ENCODE assay signal across 1 cellular context in the genomic region with DNA sequence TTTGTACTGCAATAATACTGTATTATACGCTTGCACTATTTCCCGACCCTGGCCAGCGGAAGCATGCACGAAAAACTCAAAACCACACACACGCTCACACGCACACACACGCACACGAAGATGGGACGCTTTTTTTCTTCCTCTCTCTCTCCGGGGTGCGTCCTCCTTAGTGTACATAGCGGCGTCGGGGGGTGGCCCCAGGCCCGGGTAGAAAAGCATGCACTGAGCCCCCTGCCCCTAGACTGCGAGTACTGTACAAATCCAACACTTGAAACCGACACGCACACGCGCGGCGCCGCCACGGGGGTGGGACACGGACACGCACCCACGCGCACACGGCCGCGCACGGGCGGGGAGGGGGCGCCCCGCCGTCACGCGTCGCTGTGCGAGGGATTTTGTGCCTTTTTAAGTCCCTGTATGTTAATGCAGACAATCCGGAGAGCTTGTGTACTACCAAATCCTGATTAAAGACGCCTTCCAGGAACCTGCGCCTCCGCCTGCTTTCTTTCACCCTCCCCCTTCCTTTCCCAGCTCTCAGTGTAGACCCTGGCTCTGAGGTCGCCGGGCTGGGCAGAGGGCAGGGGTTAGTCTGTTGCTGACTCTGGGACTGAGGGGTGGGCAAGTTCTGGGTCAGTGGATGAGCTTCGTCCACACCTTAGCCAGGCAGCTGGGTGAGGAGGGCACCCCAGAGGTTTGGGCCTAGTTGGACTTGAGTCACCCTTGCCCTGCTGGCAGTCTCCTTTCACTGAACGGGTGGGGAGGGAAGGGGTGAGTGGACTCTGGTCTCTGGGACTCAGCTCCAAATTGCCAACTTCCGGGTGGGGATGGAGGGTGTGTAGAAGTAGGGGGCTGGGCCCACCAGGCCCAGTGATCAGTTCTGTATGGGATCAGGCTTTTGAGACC.
TF ChIP-seq lines count a peak whose summit lies in the region.

No MANE protein-coding gene starts in this region.

TF ChIP-seq in K562, 482 proteins besides CTCF, POLR2A, EP300 and RAD21:
- peak; percentile 87; the same call in 1 of the 2 replicates for TF ChIP-seq SAFB (IDR thresholded peaks at IDR 0.05; ENCODE audit: borderline replicate concordance, low read depth, low read length)
- TF ChIP-seq, protein P1, sequence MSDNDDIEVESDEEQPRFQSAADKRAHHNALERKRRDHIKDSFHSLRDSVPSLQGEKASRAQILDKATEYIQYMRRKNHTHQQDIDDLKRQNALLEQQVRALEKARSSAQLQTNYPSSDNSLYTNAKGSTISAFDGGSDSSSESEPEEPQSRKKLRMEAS (CRISPR knock-in tag; IDR thresholded peaks at IDR 0.05): peak; percentile 39; the same call in 1 of the 2 replicates
- TF ChIP-seq, protein P2, sequence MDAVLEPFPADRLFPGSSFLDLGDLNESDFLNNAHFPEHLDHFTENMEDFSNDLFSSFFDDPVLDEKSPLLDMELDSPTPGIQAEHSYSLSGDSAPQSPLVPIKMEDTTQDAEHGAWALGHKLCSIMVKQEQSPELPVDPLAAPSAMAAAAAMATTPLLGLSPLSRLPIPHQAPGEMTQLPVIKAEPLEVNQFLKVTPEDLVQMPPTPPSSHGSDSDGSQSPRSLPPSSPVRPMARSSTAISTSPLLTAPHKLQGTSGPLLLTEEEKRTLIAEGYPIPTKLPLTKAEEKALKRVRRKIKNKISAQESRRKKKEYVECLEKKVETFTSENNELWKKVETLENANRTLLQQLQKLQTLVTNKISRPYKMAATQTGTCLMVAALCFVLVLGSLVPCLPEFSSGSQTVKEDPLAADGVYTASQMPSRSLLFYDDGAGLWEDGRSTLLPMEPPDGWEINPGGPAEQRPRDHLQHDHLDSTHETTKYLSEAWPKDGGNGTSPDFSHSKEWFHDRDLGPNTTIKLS (IDR thresholded peaks at IDR 0.05; ENCODE audit: borderline replicate concordance, low read depth): no peak
